40 cellular contexts compared by ENCODE assay signal in genomic region chr1:154683820-154684219, GRCh38.
"Had no signal": no experiment of that assay in that cellular context is flagged by ENCODE, and none has a peak within 500 bp of the region (broad histone marks: within the 10 kb centered on the region; RNA-seq: fewer than 3 reads in every experiment).

No MANE protein-coding gene starts in this region.

- H3K4me3 Mint-ChIP-seq: activated naive CD4-positive, alpha-beta T cell treated with anti-CD3 and anti-CD28 coated beads for 36 hours; activated naive CD4-positive, alpha-beta T cell treated with anti-CD3 and anti-CD28 coated beads, Interleukin-2, amount 10 ng/mL, durations not matched to agents 7 days and 5 days; activated naive CD4-positive, alpha-beta T cell treated with anti-CD3 and anti-CD28 coated beads, Interleukin-2, amount 50 U/mL, for 24 hours; activated naive CD8-positive, alpha-beta T cell; activated naive CD8-positive, alpha-beta T cell treated with anti-CD3 and anti-CD28 coated beads for 36 hours; activated naive CD8-positive, alpha-beta T cell treated with anti-CD3 and anti-CD28 coated beads, Interleukin-2, amount 10 ng/mL, durations not matched to agents 7 days and 5 days; activated naive CD8-positive, alpha-beta T cell treated with anti-CD3 and anti-CD28 coated beads, Interleukin-2, amount 50 U/mL, for 24 hours; activated T-cell treated with anti-CD3 and anti-CD28 coated beads, Interleukin-2, amount 50 U/mL, for 24 hours; activated T-cell treated with anti-CD3 and anti-CD28 coated beads, Interleukin-2, amount 50 U/mL, for 4 hours; activated T-cell treated with anti-CD3 and anti-CD28 coated beads, Interleukin-2, amount 50 U/mL, for 72 hours; activated T-helper 1 cell treated with anti-CD3 and anti-CD28 coated beads, Interleukin-12 subunit alpha, Interleukin-12 subunit beta, Interleukin-2, Interleukin-4 antibody, amounts not matched to agents 30 ng/mL and 10 ng/mL and 1 ng/mL, durations not matched to agents 14 hours and 24 hours and 36 hours; activated T-helper 17 cell treated with anti-CD3 and anti-CD28 coated beads, Interleukin-2, amount 50 U/mL, for 72 hours; brain; central memory CD8-positive, alpha-beta T cell had no signal

- H3K27me3 ChIP-seq: ascending aorta, body of pancreas, breast epithelium, cardiac muscle cell had no signal

- H3K9me3 Mint-ChIP-seq: activated naive CD4-positive, alpha-beta T cell treated with anti-CD3 and anti-CD28 coated beads for 36 hours; activated naive CD4-positive, alpha-beta T cell treated with anti-CD3 and anti-CD28 coated beads, Interleukin-2, amount 50 U/mL, for 24 hours; activated naive CD4-positive, alpha-beta T cell treated with anti-CD3 and anti-CD28 coated beads, Interleukin-2, amount 50 U/mL, for 72 hours; activated naive CD8-positive, alpha-beta T cell treated with anti-CD3 and anti-CD28 coated beads for 36 hours; activated naive CD8-positive, alpha-beta T cell treated with anti-CD3 and anti-CD28 coated beads, Interleukin-2, amount 50 U/mL, for 24 hours; activated T-cell treated with anti-CD3 and anti-CD28 coated beads, Interleukin-2, amount 50 U/mL, for 24 hours; activated T-cell treated with anti-CD3 and anti-CD28 coated beads, Interleukin-2, amount 50 U/mL, for 4 hours; activated T-cell treated with anti-CD3 and anti-CD28 coated beads, Interleukin-2, amount 50 U/mL, for 72 hours; activated T-helper 17 cell treated with anti-CD3 and anti-CD28 coated beads, Interleukin-2, amount 50 U/mL, for 72 hours; activated T-helper 2 cell treated with anti-CD3 and anti-CD28 coated beads, Interferon-gamma antibody, Interleukin-2, Interleukin-4, amounts not matched to agents 10 μg/mL and 5 μg/mL and 100 μg/mL, durations not matched to agents 14 hours and 24 hours and 36 hours; central memory CD8-positive, alpha-beta T cell had no signal

- H3K27ac Mint-ChIP-seq: activated naive CD4-positive, alpha-beta T cell treated with anti-CD3 and anti-CD28 coated beads for 36 hours; activated naive CD4-positive, alpha-beta T cell treated with anti-CD3 and anti-CD28 coated beads, Interleukin-2, amount 10 ng/mL, durations not matched to agents 7 days and 5 days; activated naive CD4-positive, alpha-beta T cell treated with anti-CD3 and anti-CD28 coated beads, Interleukin-2, amount 50 U/mL, for 24 hours; activated naive CD8-positive, alpha-beta T cell; activated naive CD8-positive, alpha-beta T cell treated with anti-CD3 and anti-CD28 coated beads for 36 hours; activated naive CD8-positive, alpha-beta T cell treated with anti-CD3 and anti-CD28 coated beads, Interleukin-2, amount 10 ng/mL, durations not matched to agents 7 days and 5 days; activated naive CD8-positive, alpha-beta T cell treated with anti-CD3 and anti-CD28 coated beads, Interleukin-2, amount 50 U/mL, for 24 hours; activated T-cell treated with anti-CD3 and anti-CD28 coated beads, Interleukin-2, amount 50 U/mL, for 24 hours; activated T-cell treated with anti-CD3 and anti-CD28 coated beads, Interleukin-2, amount 50 U/mL, for 72 hours; activated T-helper 1 cell treated with anti-CD3 and anti-CD28 coated beads, Interleukin-12 subunit alpha, Interleukin-12 subunit beta, Interleukin-2, Interleukin-4 antibody, amounts not matched to agents 30 ng/mL and 10 ng/mL and 1 ng/mL, durations not matched to agents 14 hours and 24 hours and 36 hours; activated T-helper 17 cell treated with anti-CD3 and anti-CD28 coated beads, Interleukin-2, amount 50 U/mL, for 72 hours; activated T-helper 2 cell treated with anti-CD3 and anti-CD28 coated beads, Interferon-gamma antibody, Interleukin-2, Interleukin-4, amounts not matched to agents 10 μg/mL and 5 μg/mL and 100 μg/mL, durations not matched to agents 14 hours and 24 hours and 36 hours had no signal

- H3K27ac ChIP-seq: adrenal gland, ascending aorta, body of pancreas, brain microvascular endothelial cell, breast epithelium, cardiac muscle cell had no signal

- H3K4me1 ChIP-seq: adrenal gland, ascending aorta, body of pancreas, breast epithelium had no signal

- H3K4me1 Mint-ChIP-seq: activated naive CD4-positive, alpha-beta T cell treated with anti-CD3 and anti-CD28 coated beads, Interleukin-2, amount 10 ng/mL, durations not matched to agents 7 days and 5 days; activated naive CD8-positive, alpha-beta T cell treated with anti-CD3 and anti-CD28 coated beads for 36 hours; activated naive CD8-positive, alpha-beta T cell treated with anti-CD3 and anti-CD28 coated beads, Interleukin-2, amount 10 ng/mL, durations not matched to agents 7 days and 5 days; activated naive CD8-positive, alpha-beta T cell treated with anti-CD3 and anti-CD28 coated beads, Interleukin-2, amount 50 U/mL, for 24 hours; brain; central memory CD8-positive, alpha-beta T cell had no signal

- DNase-seq: activated effector memory CD4-positive, alpha-beta T cell treated with anti-CD3 and anti-CD28 coated beads, Interleukin-2, amount 50 U/mL, for 16 hours; activated effector memory CD4-positive, alpha-beta T cell treated with Interleukin-2 at 50 U/mL for 16 hours; activated gamma-delta T cell; activated gamma-delta T cell treated with Interleukin-2 at 50 U/mL for 16 hours; activated naive CD4-positive, alpha-beta T cell; activated naive CD4-positive, alpha-beta T cell treated with anti-CD3 and anti-CD28 coated beads for 36 hours; activated naive CD4-positive, alpha-beta T cell treated with anti-CD3 and anti-CD28 coated beads, Interleukin-2, amount 10 ng/mL, durations not matched to agents 7 days and 5 days; activated naive CD4-positive, alpha-beta T cell treated with anti-CD3 and anti-CD28 coated beads, Interleukin-2, amount 50 U/mL, for 16 hours; activated naive CD4-positive, alpha-beta T cell treated with Interleukin-2 at 50 U/mL for 16 hours; activated naive CD8-positive, alpha-beta T cell treated with anti-CD3 and anti-CD28 coated beads for 36 hours; activated naive CD8-positive, alpha-beta T cell treated with anti-CD3 and anti-CD28 coated beads, Interleukin-2, amount 10 ng/mL, durations not matched to agents 7 days and 5 days; activated naive CD8-positive, alpha-beta T cell treated with anti-CD3 and anti-CD28 coated beads, Interleukin-2, amount 50 U/mL, for 24 hours; activated T-cell treated with anti-CD3 and anti-CD28 coated beads, Interleukin-2, amount 50 U/mL, for 1 hour; activated T-cell treated with anti-CD3 and anti-CD28 coated beads, Interleukin-2, amount 50 U/mL, for 24 hours; activated T-cell treated with anti-CD3 and anti-CD28 coated beads, Interleukin-2, amount 50 U/mL, for 4 hours; activated T-cell treated with anti-CD3 and anti-CD28 coated beads, Interleukin-2, amount 50 U/mL, for 48 hours; activated T-cell treated with anti-CD3 and anti-CD28 coated beads, Interleukin-2, amount 50 U/mL, for 72 hours; adrenal gland; amniotic stem cell; amygdala; anterior cingulate cortex; aorta; body of pancreas; brain microvascular endothelial cell; caudate nucleus; central memory CD4-positive, alpha-beta T cell; cerebellar nuclear complex had no signal

- FAIRE-seq: astrocyte, bronchial epithelial cell had no signal

- H3K9me3 ChIP-seq: adrenal gland, ascending aorta, body of pancreas, breast epithelium had no signal

- H3K36me3 ChIP-seq: adrenal gland, ascending aorta, brain microvascular endothelial cell, breast epithelium, cardiac muscle cell had no signal

- H3K4me3 ChIP-seq: adrenal gland, ascending aorta, body of pancreas, breast epithelium, cardiac muscle cell had no signal

- H3K27me3 Mint-ChIP-seq: activated naive CD4-positive, alpha-beta T cell treated with anti-CD3 and anti-CD28 coated beads, Interleukin-2, amount 50 U/mL, for 24 hours; activated naive CD8-positive, alpha-beta T cell; activated naive CD8-positive, alpha-beta T cell treated with anti-CD3 and anti-CD28 coated beads for 36 hours; brain had no signal
